Comparison of ENCODE assay signal across 8 cellular contexts in genomic region chr9:137070906-137071275, GRCh38. TPM values are rescaled to one million over a fixed set of nuclear protein-coding genes. Genes with fewer than 3 reads are reported as not detected.
DNase-seq lines count a peak whose midpoint lies in the region; ATAC-seq and TF ChIP-seq lines count a peak whose summit lies in the region.

No MANE protein-coding gene starts in this region.

- peak overlapping the region; percentile 87 for H3K27ac ChIP-seq in left ventricle myocardium inferior (replicated peaks)

- no peaks in the 10 kb centered on the region for H3K27me3 Mint-ChIP-seq in activated CD4-positive, alpha-beta memory T cell treated with anti-CD3 and anti-CD28 coated beads for 36 hours

- peaks cover 13% of the 10 kb centered on the region for H3K27me3 ChIP-seq in left ventricle myocardium inferior (ENCODE audit: low read depth)

- no peaks in the 10 kb centered on the region for H3K9me3 ChIP-seq in left ventricle myocardium inferior (replicated peaks)

- ATAC-seq in HG03571 (IDR thresholded peaks at IDR 0.05; ENCODE audit: unreplicated experiment): peak; percentile 5
- ATAC-seq in HG02798 (IDR thresholded peaks at IDR 0.05; ENCODE audit: poor library complexity, unreplicated experiment): no peak

- H3K4me3 ChIP-seq in left ventricle myocardium inferior: peak overlapping the region; percentile 62
- H3K4me3 ChIP-seq in retinal pigment epithelial cell (ENCODE audit: low read length): peak overlapping the region; percentile 40

- intact Hi-C loops in activated CD4-positive, alpha-beta memory T cell treated with anti-CD3 and anti-CD28 coated beads for 36 hours (cut with micrococcal nuclease): loop anchor here (2.0 to 5.0 kb wide), 2 partner anchors 16 to 524 kb away; partner anchors contain the start of genes MAN1B1 and NOTCH1
- intact Hi-C loops in left ventricle myocardium inferior (cut with micrococcal nuclease): no loop called here

- TF ChIP-seq CTCF in left ventricle myocardium inferior (IDR thresholded peaks at IDR 0.05; ENCODE audit: borderline replicate concordance) (peak; percentile 51), retinal pigment epithelial cell (conservative IDR thresholded peaks at IDR 0.05; ENCODE audit: low read depth, low read length) (no peak)

- DNase-seq in NCI-H146 (lab: John Stamatoyannopoulos, UW) (peak; percentile 49), NCI-H146 treated with DMSO at 0.1 percent for 48 hours (lab: John Stamatoyannopoulos, UW; ENCODE audit: unreplicated experiment) (no peak), left ventricle myocardium inferior (peak; percentile 72), retinal pigment epithelial cell (ENCODE audit: low read depth) (no peak), activated gamma-delta T cell (lab: John Stamatoyannopoulos, UW) (no peak)
- DNase-seq in activated CD4-positive, alpha-beta memory T cell treated with anti-CD3 and anti-CD28 coated beads for 36 hours: no peak

- H3K36me3 Mint-ChIP-seq in activated CD4-positive, alpha-beta memory T cell treated with anti-CD3 and anti-CD28 coated beads for 36 hours: no peaks in the 10 kb centered on the region

- no peak overlapping the region for H3K27ac Mint-ChIP-seq in activated CD4-positive, alpha-beta memory T cell treated with anti-CD3 and anti-CD28 coated beads for 36 hours

- peaks cover 8% of the 10 kb centered on the region for H3K4me1 Mint-ChIP-seq in activated CD4-positive, alpha-beta memory T cell treated with anti-CD3 and anti-CD28 coated beads for 36 hours (ENCODE audit: low read depth)

- H3K4me3 Mint-ChIP-seq in activated CD4-positive, alpha-beta memory T cell treated with anti-CD3 and anti-CD28 coated beads for 36 hours: peak overlapping the region; percentile 61

- POLR2A ChIA-PET in activated CD4-positive, alpha-beta memory T cell treated with anti-CD3 and anti-CD28 coated beads for 36 hours (lab: Charles Lee): interaction anchor here (0.6 to 4.3 kb wide), 9 partner anchors 15 to 231 kb away, joined by 3 to 27 read pairs (median 3); partner anchors contain the start of genes MAN1B1, NRARP and TUBB4B

- no peaks in the 10 kb centered on the region for H3K36me3 ChIP-seq in left ventricle myocardium inferior

- CTCF ChIA-PET in activated CD4-positive, alpha-beta memory T cell treated with anti-CD3 and anti-CD28 coated beads for 36 hours (lab: Charles Lee): interaction anchor here (1.0 to 10.6 kb wide), 7 partner anchors 14 to 531 kb away, joined by 3 to 208 read pairs (median 12); partner anchors contain the start of genes ABCA2, FUT7, MAN1B1 and NPDC1

- peaks cover 22% of the 10 kb centered on the region for H3K4me1 ChIP-seq in left ventricle myocardium inferior

- no peaks in the 10 kb centered on the region for H3K9me3 Mint-ChIP-seq in activated CD4-positive, alpha-beta memory T cell treated with anti-CD3 and anti-CD28 coated beads for 36 hours

RNA-seq across cellular contexts. Expression of gene SAPCD2, which starts 0.5 kb away (rescaled TPM):
- 1 to 10 TPM; 6.4 to 6.6 TPM for total RNA-seq in activated CD4-positive, alpha-beta memory T cell treated with anti-CD3 and anti-CD28 coated beads for 36 hours
- total RNA-seq in left ventricle myocardium inferior: 0.25 TPM

RNA-seq across cellular contexts. Expression of gene UAP1L1, which starts 6.4 kb away (rescaled TPM):
- 1 to 10 TPM; 6.7 to 7.7 TPM for total RNA-seq in activated CD4-positive, alpha-beta memory T cell treated with anti-CD3 and anti-CD28 coated beads for 36 hours
- 11.5 TPM for total RNA-seq in left ventricle myocardium inferior

RNA-seq across cellular contexts. Expression of gene MAN1B1, which starts 15.9 kb away (rescaled TPM):
- 10 to 100 TPM; 32.9 to 33.1 TPM for total RNA-seq in activated CD4-positive, alpha-beta memory T cell treated with anti-CD3 and anti-CD28 coated beads for 36 hours
- 20.6 TPM for total RNA-seq in left ventricle myocardium inferior

RNA-seq across cellular contexts. Expression of gene ENTPD2, which starts 17.0 kb away (rescaled TPM):
- total RNA-seq in activated CD4-positive, alpha-beta memory T cell treated with anti-CD3 and anti-CD28 coated beads for 36 hours: not detected
- total RNA-seq in left ventricle myocardium inferior: 1.5 TPM

RNA-seq across cellular contexts. Expression of gene NPDC1, which starts 24.9 kb away (rescaled TPM):
- total RNA-seq in activated CD4-positive, alpha-beta memory T cell treated with anti-CD3 and anti-CD28 coated beads for 36 hours: 10 to 100 TPM; 36.0 to 42.6 TPM
- 63.9 TPM for total RNA-seq in left ventricle myocardium inferior

Comparison
In these comparisons a context has a peak if more than half of its experiments do, and no peak if none do; other contexts are left out.
1. DNase-seq: peak in NCI-H146 (single experiment) and left ventricle myocardium inferior (single experiment); none in NCI-H146 treated with DMSO at 0.1 percent for 48 hours (single experiment), activated CD4-positive, alpha-beta memory T cell treated with anti-CD3 and anti-CD28 coated beads for 36 hours (single experiment), retinal pigment epithelial cell (single experiment) and activated gamma-delta T cell (single experiment).